Comparison of ENCODE assay signal across 8 cellular contexts in the genomic region with DNA sequence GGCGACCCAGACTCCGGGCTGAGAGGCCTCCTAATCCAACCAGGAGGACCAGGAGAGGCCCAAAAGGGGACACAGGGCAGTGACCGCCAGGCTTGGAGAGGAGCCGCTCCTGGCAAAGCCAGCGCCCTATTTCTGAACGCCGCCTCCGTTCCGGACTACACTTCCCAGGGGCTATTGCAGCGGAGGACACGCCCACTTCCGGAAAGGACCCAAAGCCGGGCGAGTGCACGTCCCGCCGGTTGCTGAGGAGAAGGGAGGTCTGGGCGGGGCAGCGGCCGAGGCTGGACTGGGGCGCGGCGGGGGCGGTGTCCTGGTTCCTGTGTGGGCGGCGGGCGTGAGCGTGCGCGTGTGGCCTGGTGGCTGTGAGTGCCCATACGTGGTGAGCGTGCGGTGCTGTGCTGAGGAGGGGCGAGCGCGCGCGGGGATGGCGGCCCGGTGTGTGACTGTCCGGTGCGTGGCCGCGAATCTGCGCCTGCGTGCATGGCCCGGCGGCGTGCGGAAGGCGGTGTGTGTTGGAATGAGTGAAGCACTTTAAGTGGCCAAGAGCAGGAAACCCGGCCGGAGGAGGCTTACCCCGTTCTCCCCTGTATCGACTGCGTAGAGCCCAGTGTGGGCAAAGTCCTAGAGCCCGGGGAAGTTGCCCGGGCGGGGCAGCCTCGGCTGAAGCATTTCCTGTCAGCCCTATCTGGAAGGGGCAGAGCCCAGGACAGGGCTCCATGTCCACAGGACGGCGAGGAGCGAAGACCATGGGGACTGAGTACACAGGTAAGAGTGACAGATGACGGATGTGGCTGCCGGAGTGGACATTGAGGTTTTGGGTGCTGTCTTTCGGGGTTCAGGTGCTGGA. TPM values are rescaled to one million over a fixed set of nuclear protein-coding genes. Genes with fewer than 3 reads are reported as not detected.
A peak's percentile ranks its signal among the peaks of the same experiment; 100 is the strongest.
DNase-seq lines count a peak whose midpoint lies in the region; ATAC-seq and TF ChIP-seq lines count a peak whose summit lies in the region.

A gene (plus strand): TSS at position 195 of the 847 bp plus-strand sequence. CDS start 2,844 bp downstream, outside the sequence.

- intact Hi-C loops in OCI-LY7 (cut with micrococcal nuclease; ENCODE audit: unreplicated experiment) (no loop called here), esophagus muscularis mucosa (cut with DNase I) (loop anchor here (10.0 kb wide), 1 partner anchor 173 kb away; a partner anchor contains a TSS)

- H3K4me3 ChIP-seq in OCI-LY7 (ENCODE audit: low read depth, low read length, poor library complexity, severe bottlenecking) (peak within 1 kb of the TSS; percentile 76), esophagus muscularis mucosa (peak within 1 kb of the TSS; percentile 71 to 93 (median 84)), muscle layer of colon (ENCODE audit: low read depth in 1 of 2, low read length in 2 of 2) (peak within 1 kb of the TSS; percentile 96 to 97)

- H3K9me3 Mint-ChIP-seq in activated T-cell treated with anti-CD3 and anti-CD28 coated beads, Interleukin-2, amount 50 U/mL, for 72 hours, result peaks cover 15 to 27% of the 10 kb centered on the region in 2 donors

- no peak within 1 kb of the TSS for H3K27ac Mint-ChIP-seq in activated T-cell treated with anti-CD3 and anti-CD28 coated beads, Interleukin-2, amount 50 U/mL, for 72 hours

- ATAC-seq in GM19372 (IDR thresholded peaks at IDR 0.05; ENCODE audit: low read depth, unreplicated experiment), result peak; percentile 96
- peak; percentile 96 for ATAC-seq in HG03521 (IDR thresholded peaks at IDR 0.05; ENCODE audit: unreplicated experiment)
- ATAC-seq in activated T-cell treated with anti-CD3 and anti-CD28 coated beads, Interleukin-2, amount 50 U/mL, for 72 hours (replicated peaks in 1 of 2), result peak; percentile 98

- TF ChIP-seq CTCF in C4-2B (conservative IDR thresholded peaks at IDR 0.05) (no peak), OCI-LY7 (conservative IDR thresholded peaks at IDR 0.05; ENCODE audit: low read length) (no peak), esophagus muscularis mucosa (IDR thresholded peaks at IDR 0.05) (no peak)

- no peaks in the 10 kb centered on the region for H3K27me3 Mint-ChIP-seq in activated T-cell treated with anti-CD3 and anti-CD28 coated beads, Interleukin-2, amount 50 U/mL, for 72 hours (ENCODE audit: low read depth)

- peak within 1 kb of the TSS; percentile 55 for H3K9ac ChIP-seq in muscle layer of colon (ENCODE audit: low read length)

- CTCF ChIA-PET in OCI-LY7 (lab: Charles Lee; ENCODE audit: unreplicated experiment), result no interaction called here

- POLR2A ChIA-PET in OCI-LY7 (lab: Charles Lee), result no interaction called here

- H3K27ac ChIP-seq in C4-2B (peak within 1 kb of the TSS; percentile 36; the same call in 1 of the 2 replicates), OCI-LY7 (ENCODE audit: low read depth, low read length, poor library complexity, severe bottlenecking) (no peak within 1 kb of the TSS), esophagus muscularis mucosa (replicated peaks in 1 of 4) (peak within 1 kb of the TSS; percentile 81 to 94 (median 86)), muscle layer of colon (ENCODE audit: low read depth, low read length) (peak within 1 kb of the TSS; percentile 77)

- DNase-seq in OCI-LY7 (ENCODE audit: low spot score), result peak; percentile 80
- DNase-seq in activated T-cell treated with anti-CD3 and anti-CD28 coated beads, Interleukin-2, amount 50 U/mL, for 72 hours, result peak; percentile 89 to 94
- peak; percentile 99 for DNase-seq in esophagus muscularis mucosa (ENCODE audit: extremely low spot score)
- DNase-seq in stimulated activated CD8-positive, alpha-beta memory T cell treated with anti-CD3 and anti-CD28 coated beads, Interleukin-4, amount 100 ng/mL, for 48 hours, result peak; percentile 91

- H3K4me1 Mint-ChIP-seq in activated T-cell treated with anti-CD3 and anti-CD28 coated beads, Interleukin-2, amount 50 U/mL, for 72 hours (ENCODE audit: low read depth), result peaks cover 14% of the 10 kb centered on the region

- peaks cover 14% of the 10 kb centered on the region for H3K9me3 ChIP-seq in OCI-LY7 (ENCODE audit: low read length)
- peaks cover 0 to 82% (median 77%) of the 10 kb centered on the region in 4 donors for H3K9me3 ChIP-seq in esophagus muscularis mucosa
- peaks cover 51% of the 10 kb centered on the region for H3K9me3 ChIP-seq in muscle layer of colon (ENCODE audit: low read length)

- peaks cover 0 to 4% (median 0%) of the 10 kb centered on the region in 4 donors for H3K27me3 ChIP-seq in esophagus muscularis mucosa
- no peaks in the 10 kb centered on the region for H3K27me3 ChIP-seq in muscle layer of colon (ENCODE audit: control insufficient read depth in 1 of 2, insufficient read depth in 2 of 2, low read length in 2 of 2)

- peak within 1 kb of the TSS; percentile 55 for H3K4me2 ChIP-seq in OCI-LY7 (ENCODE audit: low read length)

- peak within 1 kb of the TSS; percentile 97 for H2AFZ ChIP-seq in OCI-LY7 (ENCODE audit: low read length)

- H3K9me2 ChIP-seq in OCI-LY7 (ENCODE audit: insufficient read depth, low read length), result no peaks in the 10 kb centered on the region

- peaks cover 39 to 62% of the 10 kb centered on the region in 2 donors for H3K36me3 Mint-ChIP-seq in activated T-cell treated with anti-CD3 and anti-CD28 coated beads, Interleukin-2, amount 50 U/mL, for 72 hours (ENCODE audit: insufficient read depth in 2 of 2)

- WGBS in esophagus muscularis mucosa, result 15% methylated on average over 13 of the region's 66 CpGs

- no peak for TF ChIP-seq POLR2A in esophagus muscularis mucosa (IDR thresholded peaks at IDR 0.05; ENCODE audit: low read depth)

- no peaks in the 10 kb centered on the region for H3K79me2 ChIP-seq in OCI-LY7 (ENCODE audit: insufficient read depth, low read depth, low read length)

- no TSS peak for BruUV-seq in OCI-LY7 (replicated peaks; lab: Mats Ljungman, UMichigan)

- H4K20me1 ChIP-seq in OCI-LY7 (ENCODE audit: insufficient read depth, low read length), result no peaks in the 10 kb centered on the region

- no peaks in the 10 kb centered on the region for H3K36me3 ChIP-seq in OCI-LY7 (ENCODE audit: insufficient read depth, low read length)
- peaks cover 31 to 58% (median 43%) of the 10 kb centered on the region in 4 donors for H3K36me3 ChIP-seq in esophagus muscularis mucosa
- peaks cover 20% of the 10 kb centered on the region for H3K36me3 ChIP-seq in muscle layer of colon (ENCODE audit: insufficient read depth, low read length)

- peak within 1 kb of the TSS; percentile 84 to 91 for H3K4me3 Mint-ChIP-seq in activated T-cell treated with anti-CD3 and anti-CD28 coated beads, Interleukin-2, amount 50 U/mL, for 72 hours

- H3K4me1 ChIP-seq in OCI-LY7 (ENCODE audit: insufficient read depth, low read length, poor library complexity, severe bottlenecking) (no peaks in the 10 kb centered on the region), esophagus muscularis mucosa (peaks cover 8 to 21% (median 20%) of the 10 kb centered on the region in 4 donors), muscle layer of colon (ENCODE audit: insufficient read depth, low read length) (peaks cover 14% of the 10 kb centered on the region)

- TF ChIP-seq EP300 in esophagus muscularis mucosa (IDR thresholded peaks at IDR 0.05), result no peak

RNA-seq across cellular contexts. Expression of the gene that starts here (rescaled TPM):
- 0.54 and 1.1 TPM in 2 replicates for total RNA-seq in OCI-LY7 (2014; rRNA removed; shearing (Covaris generic))
- total RNA-seq in OCI-LY7 (2022) (0.92 and 1.2 TPM in 2 replicates), esophagus muscularis mucosa (1 to 10 TPM; 7.1 to 9.2 (median 7.4) TPM)
- total RNA-seq in activated T-cell treated with anti-CD3 and anti-CD28 coated beads, Interleukin-2, amount 50 U/mL, for 72 hours, result 1 to 10 TPM; 4.0 to 4.5 TPM
